Comparison of ENCODE assay signal across 10 cellular contexts in genomic region chr19:12868540-12869112, GRCh38. TPM values are rescaled to one million over a fixed set of nuclear protein-coding genes. Genes with fewer than 3 reads are reported as not detected.
DNase-seq lines count a peak whose midpoint lies in the region; ATAC-seq and TF ChIP-seq lines count a peak whose summit lies in the region.
"Had no signal": no experiment of that assay in that cellular context is flagged by ENCODE, and none has a peak within 500 bp of the region (broad histone marks: within the 10 kb centered on the region; RNA-seq: fewer than 3 reads in every experiment).

No MANE protein-coding gene starts in this region.

- no peaks in the 10 kb centered on the region for H3K9me3 Mint-ChIP-seq in activated naive CD8-positive, alpha-beta T cell treated with anti-CD3 and anti-CD28 coated beads, Interleukin-2, amount 10 ng/mL, durations not matched to agents 7 days and 5 days

- peak; percentile 32 for DNase-seq in AG08395 (ENCODE audit: low spot score)
- DNase-seq in GM13977 (ENCODE audit: low spot score), result peak; percentile 76
- no peak for DNase-seq in activated naive CD8-positive, alpha-beta T cell treated with anti-CD3 and anti-CD28 coated beads, Interleukin-2, amount 10 ng/mL, durations not matched to agents 7 days and 5 days
- no peak for DNase-seq in uterus
- DNase-seq in SIG-M5 treated with dmso at 0.1 percent for 504 hours (lab: John Stamatoyannopoulos, UW; ENCODE audit: unreplicated experiment), result no peak
- DNase-seq: heart right ventricle, tibial artery had no signal

- no peak for TF ChIP-seq CTCF in GM13977 (IDR thresholded peaks at IDR 0.05; ENCODE audit: extremely low read depth, insufficient read depth, missing control alignments)
- no peak for TF ChIP-seq CTCF in uterus (IDR thresholded peaks at IDR 0.05)

- intact Hi-C loops in uterus (cut with DNase I; ENCODE audit: low total_unique reads), result no loop called here

- H3K36me3 ChIP-seq in uterus, result no peaks in the 10 kb centered on the region
- H3K36me3 ChIP-seq: heart right ventricle had no signal

- H3K27ac Mint-ChIP-seq in activated naive CD8-positive, alpha-beta T cell treated with anti-CD3 and anti-CD28 coated beads, Interleukin-2, amount 10 ng/mL, durations not matched to agents 7 days and 5 days, result no peak overlapping the region
- H3K27ac Mint-ChIP-seq: dendritic cell treated with granulocyte-macrophage colony-stimulating factor and Interleukin-4, amounts not matched to agents 40 ng/mL and 50 ng/mL, for 4 days had no signal

- no peak for ATAC-seq in activated naive CD8-positive, alpha-beta T cell treated with anti-CD3 and anti-CD28 coated beads, Interleukin-2, amount 10 ng/mL, durations not matched to agents 7 days and 5 days (ENCODE audit: low read depth)
- no peak for ATAC-seq in HG02798 (IDR thresholded peaks at IDR 0.05; ENCODE audit: poor library complexity, unreplicated experiment)
- ATAC-seq: heart right ventricle had no signal

- no peak overlapping the region for H3K4me3 ChIP-seq in uterus
- H3K4me3 ChIP-seq: tibial artery had no signal

- peak overlapping the region; percentile 48 for H3K4me3 Mint-ChIP-seq in activated naive CD8-positive, alpha-beta T cell treated with anti-CD3 and anti-CD28 coated beads, Interleukin-2, amount 10 ng/mL, durations not matched to agents 7 days and 5 days

- POLR2A ChIA-PET in activated naive CD8-positive, alpha-beta T cell treated with anti-CD3 and anti-CD28 coated beads, Interleukin-2, amount 10 ng/mL, durations not matched to agents 7 days and 5 days (lab: Charles Lee), result interaction anchor here (1.1 kb wide), 1 partner anchor 12 kb away, joined by 8 read pairs; no protein-coding TSS in a partner anchor

- TF ChIP-seq POLR2A in uterus (IDR thresholded peaks at IDR 0.05), result no peak

- H3K27me3 ChIP-seq in uterus, result no peaks in the 10 kb centered on the region

- H3K27ac ChIP-seq in uterus, result no peak overlapping the region
- H3K27ac ChIP-seq: heart right ventricle, tibial artery had no signal

- H3K4me1 Mint-ChIP-seq in activated naive CD8-positive, alpha-beta T cell treated with anti-CD3 and anti-CD28 coated beads, Interleukin-2, amount 10 ng/mL, durations not matched to agents 7 days and 5 days, result peaks cover 12% of the 10 kb centered on the region

- H3K36me3 Mint-ChIP-seq in activated naive CD8-positive, alpha-beta T cell treated with anti-CD3 and anti-CD28 coated beads, Interleukin-2, amount 10 ng/mL, durations not matched to agents 7 days and 5 days, result peaks cover 16% of the 10 kb centered on the region

- H3K27me3 Mint-ChIP-seq in activated naive CD8-positive, alpha-beta T cell treated with anti-CD3 and anti-CD28 coated beads, Interleukin-2, amount 10 ng/mL, durations not matched to agents 7 days and 5 days, result no peaks in the 10 kb centered on the region

- no peaks in the 10 kb centered on the region for H3K9me3 ChIP-seq in uterus
- H3K9me3 ChIP-seq: tibial artery had no signal

- in situ Hi-C loops in GM13977 (cut with MboI; ENCODE audit: low pct_unique_long_range_greater_than_20kb, low sequenced_read_pairs, unreplicated experiment), result no loop called here

- H3K4me1 ChIP-seq in uterus, result no peaks in the 10 kb centered on the region

RNA-seq across cellular contexts. Expression of gene DNASE2, which starts 12.6 kb away (rescaled TPM):
- 10 to 100 TPM; 29.0 to 30.4 TPM for total RNA-seq in activated naive CD8-positive, alpha-beta T cell treated with anti-CD3 and anti-CD28 coated beads, Interleukin-2, amount 10 ng/mL, durations not matched to agents 7 days and 5 days
- total RNA-seq in uterus, result 10 to 100 TPM; 19.0 to 65.8 (median 31.0) TPM

RNA-seq across cellular contexts. Expression of gene KLF1, which starts 18.4 kb away (rescaled TPM):
- under 1 TPM in 1 of 2 experiments, not detected in 1; 0.19 TPM for total RNA-seq in activated naive CD8-positive, alpha-beta T cell treated with anti-CD3 and anti-CD28 coated beads, Interleukin-2, amount 10 ng/mL, durations not matched to agents 7 days and 5 days
- under 1 TPM in 2 of 4 donors, not detected in 2; 0.77 to 0.97 TPM for total RNA-seq in uterus

RNA-seq across cellular contexts. Expression of gene GCDH, which starts 22.3 kb away (rescaled TPM):
- 10 to 100 TPM; 39.7 to 43.4 TPM for total RNA-seq in activated naive CD8-positive, alpha-beta T cell treated with anti-CD3 and anti-CD28 coated beads, Interleukin-2, amount 10 ng/mL, durations not matched to agents 7 days and 5 days
- total RNA-seq in uterus, result 10 to 100 TPM in 3 of 4 donors, 1 to 10 TPM in 1; 6.8 to 47.9 (median 18.2) TPM

RNA-seq across cellular contexts. Expression of gene MAST1, which starts 30.3 kb away (rescaled TPM):
- total RNA-seq in activated naive CD8-positive, alpha-beta T cell treated with anti-CD3 and anti-CD28 coated beads, Interleukin-2, amount 10 ng/mL, durations not matched to agents 7 days and 5 days, result 1 to 10 TPM; 1.8 to 2.6 TPM
- total RNA-seq in uterus, result 1 to 10 TPM in 1 of 4 donors, not detected in 3; 1.2 TPM

RNA-seq across cellular contexts. Expression of gene RTBDN, which starts 34.2 kb away (rescaled TPM):
- not detected for total RNA-seq in activated naive CD8-positive, alpha-beta T cell treated with anti-CD3 and anti-CD28 coated beads, Interleukin-2, amount 10 ng/mL, durations not matched to agents 7 days and 5 days
- not detected for total RNA-seq in uterus
- total RNA-seq: heart right ventricle, NCI-H460 had no signal

Comparison
In these comparisons a context has a peak if more than half of its experiments do, and no peak if none do; other contexts are left out.
1. DNase-seq: peak in AG08395 (single experiment) and GM13977 (single experiment); none in activated naive CD8-positive, alpha-beta T cell treated with anti-CD3 and anti-CD28 coated beads, Interleukin-2, amount 10 ng/mL, durations not matched to agents 7 days and 5 days (single experiment), uterus (0 of 2) and SIG-M5 treated with dmso at 0.1 percent for 504 hours (single experiment).